ENCODE assay signal across 15 cellular contexts in the genomic region with DNA sequence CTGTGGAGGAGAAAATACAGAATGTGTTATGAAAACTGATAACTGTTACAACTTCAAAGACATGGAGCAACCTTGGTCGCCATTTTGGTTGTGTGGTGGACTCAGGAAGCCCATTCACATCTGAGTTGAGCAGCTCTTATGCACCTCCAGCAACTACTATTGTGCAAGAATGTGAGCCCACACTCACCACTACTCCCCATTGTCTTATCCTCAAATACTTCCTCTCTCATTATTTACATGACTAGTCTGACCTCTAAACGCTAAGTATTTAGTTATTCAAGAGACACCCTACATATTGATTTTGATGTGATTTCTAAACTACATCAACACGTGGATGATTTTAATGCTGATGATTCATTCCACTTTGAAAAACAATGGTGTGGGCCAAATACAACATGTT.
"Had no signal": no experiment of that assay in that cellular context is flagged by ENCODE, and none has a peak within 500 bp of the region (broad histone marks: within the 10 kb centered on the region; RNA-seq: fewer than 3 reads in every experiment).

No MANE protein-coding gene starts in this region.

- H3K27ac ChIP-seq: gastroesophageal sphincter, lower lobe of right lung, thyroid gland, uterus had no signal

- H3K27me3 Mint-ChIP-seq: activated naive CD8-positive, alpha-beta T cell treated with anti-CD3 and anti-CD28 coated beads for 36 hours had no signal

- H3K4me1 ChIP-seq: gastroesophageal sphincter, lower lobe of right lung, thyroid gland, uterus had no signal

- H3K9me3 Mint-ChIP-seq: T-helper 2 cell treated with Interferon-gamma antibody and Interleukin-4, amounts not matched to agents 5 μg/mL and 100 μg/mL, for 36 hours had no signal

- H3K27ac Mint-ChIP-seq: activated naive CD8-positive, alpha-beta T cell treated with anti-CD3 and anti-CD28 coated beads for 36 hours; naive thymus-derived CD4-positive, alpha-beta T cell; T-helper 2 cell treated with Interferon-gamma antibody and Interleukin-4, amounts not matched to agents 5 μg/mL and 100 μg/mL, for 36 hours had no signal

- H3K9me3 ChIP-seq: gastroesophageal sphincter, lower lobe of right lung, thyroid gland, uterus had no signal

- H3K4me3 Mint-ChIP-seq: activated naive CD8-positive, alpha-beta T cell treated with anti-CD3 and anti-CD28 coated beads for 36 hours; naive thymus-derived CD4-positive, alpha-beta T cell; T-helper 2 cell treated with Interferon-gamma antibody and Interleukin-4, amounts not matched to agents 5 μg/mL and 100 μg/mL, for 36 hours had no signal

- H3K4me3 ChIP-seq: gastroesophageal sphincter, lower lobe of right lung, smooth muscle cell, thyroid gland, uterus had no signal

- DNase-seq: activated CD4-positive, alpha-beta T cell treated with anti-CD3 and anti-CD28 coated beads, Interleukin-2, amount 50 U/mL, for 48 hours; activated CD4-positive, CD25-positive, alpha-beta regulatory T cell treated with anti-CD3 and anti-CD28 coated beads, Interleukin-2, amount 50 U/mL, for 72 hours; activated gamma-delta T cell treated with Interleukin-2 at 50 U/mL for 16 hours; activated naive CD8-positive, alpha-beta T cell treated with anti-CD3 and anti-CD28 coated beads for 36 hours; activated T-cell treated with anti-CD3 and anti-CD28 coated beads, Interleukin-2, amount 50 U/mL, for 48 hours; hippocampal formation; lower lobe of right lung; naive thymus-derived CD4-positive, alpha-beta T cell; posterior cingulate gyrus; right cardiac atrium; thyroid gland; uterus had no signal

- H3K27me3 ChIP-seq: gastroesophageal sphincter, thyroid gland, uterus had no signal

- H3K4me1 Mint-ChIP-seq: activated naive CD8-positive, alpha-beta T cell treated with anti-CD3 and anti-CD28 coated beads for 36 hours had no signal

- H3K36me3 ChIP-seq: gastroesophageal sphincter, lower lobe of right lung, thyroid gland, uterus had no signal
